Comparison of ENCODE assay signal across 1 cellular context in the genomic region with DNA sequence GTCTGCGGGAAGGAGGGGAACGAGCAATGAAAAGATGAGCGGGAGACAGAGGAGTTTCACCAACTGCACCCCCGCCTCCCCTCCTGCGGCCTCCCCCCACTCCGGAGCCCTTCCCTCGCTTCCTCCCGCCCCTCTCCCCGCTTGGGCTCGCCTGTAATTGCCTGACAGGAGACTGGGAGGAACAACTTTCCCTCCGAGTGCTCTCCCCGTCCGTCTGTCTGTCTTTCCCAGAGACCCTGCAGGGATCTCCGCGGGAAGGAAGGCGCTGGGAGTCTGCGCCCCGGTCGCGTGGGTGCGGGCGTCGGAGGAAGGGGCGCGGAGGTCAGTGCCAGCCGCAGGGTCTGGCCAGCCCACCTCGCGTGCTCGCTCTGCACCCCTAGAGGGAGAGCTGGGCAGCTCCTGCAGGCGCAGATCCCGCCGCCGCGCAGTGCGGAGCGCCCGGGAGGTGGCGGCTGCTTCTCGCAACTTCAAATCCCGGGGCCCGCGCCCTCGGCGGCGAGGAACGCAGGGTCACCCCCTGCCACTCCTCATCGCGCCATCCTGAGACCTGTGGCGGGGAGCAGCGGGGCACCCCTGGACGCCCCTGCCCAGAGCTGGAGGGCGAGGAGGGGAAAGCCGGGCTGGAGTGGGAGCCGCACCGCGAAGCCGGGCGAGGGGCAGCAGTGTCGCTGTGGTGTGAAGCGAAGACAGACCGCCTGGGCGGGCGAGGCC.
TF ChIP-seq lines count a peak whose summit lies in the region.

No MANE protein-coding gene starts in this region.

TF ChIP-seq in HEK293, 187 proteins besides CTCF, POLR2A, EP300 and RAD21 (continued from another document and continues in another):
- TF ChIP-seq ZNF391 (tag by site-specific recombination; IDR thresholded peaks at IDR 0.05; ENCODE audit: borderline replicate concordance, low read depth) (0 out of 2 replicates have a peak, but pooled peaks have one; percentile 48), ZNF114 (tag by site-specific recombination; IDR thresholded peaks at IDR 0.05) (no peak), WT1 (tag by site-specific recombination; IDR thresholded peaks at IDR 0.05) (peak; percentile 80), SCRT1 (tag by site-specific recombination; IDR thresholded peaks at IDR 0.05; ENCODE audit: borderline replicate concordance) (no peak), ZNF791 (tag by site-specific recombination; IDR thresholded peaks at IDR 0.05) (no peak), ZNF768 (tag by site-specific recombination; IDR thresholded peaks at IDR 0.05) (no peak), GLIS1 (tag by site-specific recombination; IDR thresholded peaks at IDR 0.05) (peak; percentile 72), ZNF529 (tag by site-specific recombination; IDR thresholded peaks at IDR 0.05; ENCODE audit: insufficient replicate concordance) (no peak), ZBTB7A (tag by site-specific recombination; IDR thresholded peaks at IDR 0.05; ENCODE audit: low read depth) (peak; percentile 76), GLI4 (tag by site-specific recombination; IDR thresholded peaks at IDR 0.05) (no peak), ZNF16 (tag by site-specific recombination; IDR thresholded peaks at IDR 0.05; ENCODE audit: low read depth) (no peak), ZNF48 (tag by site-specific recombination; IDR thresholded peaks at IDR 0.05) (no peak), SP7 (tag by site-specific recombination; IDR thresholded peaks at IDR 0.05) (peak; percentile 79), ZFHX2 (tag by site-specific recombination; conservative IDR thresholded peaks at IDR 0.05) (peak; percentile 92), ZNF311 (tag by site-specific recombination; IDR thresholded peaks at IDR 0.05; ENCODE audit: borderline replicate concordance) (no peak), ZNF600 (tag by site-specific recombination; IDR thresholded peaks at IDR 0.05) (peak; percentile 97), ZSCAN30 (tag by site-specific recombination; IDR thresholded peaks at IDR 0.05) (0 out of 2 replicates have a peak, but pooled peaks have one; percentile 29), ZNF426 (tag by site-specific recombination; IDR thresholded peaks at IDR 0.05) (no peak), ZNF561 (tag by site-specific recombination; IDR thresholded peaks at IDR 0.05; ENCODE audit: borderline replicate concordance) (peak; percentile 49; the same call in 1 of the 2 replicates), ZNF350 (tag by site-specific recombination; IDR thresholded peaks at IDR 0.05) (no peak), KLF9 (tag by site-specific recombination; IDR thresholded peaks at IDR 0.05; ENCODE audit: low read depth) (peak; percentile 63), ZFP41 (tag by site-specific recombination; IDR thresholded peaks at IDR 0.05; ENCODE audit: borderline replicate concordance) (no peak), YY1 (tag by site-specific recombination; IDR thresholded peaks at IDR 0.05) (no peak; the same call in 1 of the 2 replicates), ZNF121 (tag by site-specific recombination; IDR thresholded peaks at IDR 0.05) (no peak), ZNF549 (tag by site-specific recombination; IDR thresholded peaks at IDR 0.05) (no peak), KLF1 (tag by site-specific recombination; IDR thresholded peaks at IDR 0.05) (no peak), ZNF404 (tag by site-specific recombination; IDR thresholded peaks at IDR 0.05) (no peak)
- TF ChIP-seq, protein P1, sequence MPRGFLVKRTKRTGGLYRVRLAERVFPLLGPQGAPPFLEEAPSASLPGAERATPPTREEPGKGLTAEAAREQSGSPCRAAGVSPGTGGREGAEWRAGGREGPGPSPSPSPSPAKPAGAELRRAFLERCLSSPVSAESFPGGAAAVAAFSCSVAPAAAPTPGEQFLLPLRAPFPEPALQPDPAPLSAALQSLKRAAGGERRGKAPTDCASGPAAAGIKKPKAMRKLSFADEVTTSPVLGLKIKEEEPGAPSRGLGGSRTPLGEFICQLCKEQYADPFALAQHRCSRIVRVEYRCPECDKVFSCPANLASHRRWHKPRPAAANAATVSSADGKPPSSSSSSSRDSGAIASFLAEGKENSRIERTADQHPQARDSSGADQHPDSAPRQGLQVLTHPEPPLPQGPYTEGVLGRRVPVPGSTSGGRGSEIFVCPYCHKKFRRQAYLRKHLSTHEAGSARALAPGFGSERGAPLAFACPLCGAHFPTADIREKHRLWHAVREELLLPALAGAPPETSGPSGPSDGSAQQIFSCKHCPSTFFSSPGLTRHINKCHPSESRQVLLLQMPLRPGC (tag by site-specific recombination; IDR thresholded peaks at IDR 0.05) = peak; percentile 59; the same call in 1 of the 2 replicates
- TF ChIP-seq, protein P2, sequence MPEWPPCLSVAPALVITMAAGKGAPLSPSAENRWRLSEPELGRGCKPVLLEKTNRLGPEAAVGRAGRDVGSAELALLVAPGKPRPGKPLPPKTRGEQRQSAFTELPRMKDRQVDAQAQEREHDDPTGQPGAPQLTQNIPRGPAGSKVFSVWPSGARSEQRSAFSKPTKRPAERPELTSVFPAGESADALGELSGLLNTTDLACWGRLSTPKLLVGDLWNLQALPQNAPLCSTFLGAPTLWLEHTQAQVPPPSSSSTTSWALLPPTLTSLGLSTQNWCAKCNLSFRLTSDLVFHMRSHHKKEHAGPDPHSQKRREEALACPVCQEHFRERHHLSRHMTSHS (tag by site-specific recombination; IDR thresholded peaks at IDR 0.05) = no peak
- TF ChIP-seq, protein P3, sequence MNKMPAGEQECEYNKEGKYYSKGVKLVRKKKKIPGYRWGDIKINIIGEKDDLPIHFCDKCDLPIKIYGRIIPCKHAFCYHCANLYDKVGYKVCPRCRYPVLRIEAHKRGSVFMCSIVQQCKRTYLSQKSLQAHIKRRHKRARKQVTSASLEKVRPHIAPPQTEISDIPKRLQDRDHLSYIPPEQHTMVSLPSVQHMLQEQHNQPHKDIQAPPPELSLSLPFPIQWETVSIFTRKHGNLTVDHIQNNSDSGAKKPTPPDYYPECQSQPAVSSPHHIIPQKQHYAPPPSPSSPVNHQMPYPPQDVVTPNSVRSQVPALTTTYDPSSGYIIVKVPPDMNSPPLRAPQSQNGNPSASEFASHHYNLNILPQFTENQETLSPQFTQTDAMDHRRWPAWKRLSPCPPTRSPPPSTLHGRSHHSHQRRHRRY (tag by site-specific recombination; IDR thresholded peaks at IDR 0.05) = no peak
- TF ChIP-seq, protein P4, sequence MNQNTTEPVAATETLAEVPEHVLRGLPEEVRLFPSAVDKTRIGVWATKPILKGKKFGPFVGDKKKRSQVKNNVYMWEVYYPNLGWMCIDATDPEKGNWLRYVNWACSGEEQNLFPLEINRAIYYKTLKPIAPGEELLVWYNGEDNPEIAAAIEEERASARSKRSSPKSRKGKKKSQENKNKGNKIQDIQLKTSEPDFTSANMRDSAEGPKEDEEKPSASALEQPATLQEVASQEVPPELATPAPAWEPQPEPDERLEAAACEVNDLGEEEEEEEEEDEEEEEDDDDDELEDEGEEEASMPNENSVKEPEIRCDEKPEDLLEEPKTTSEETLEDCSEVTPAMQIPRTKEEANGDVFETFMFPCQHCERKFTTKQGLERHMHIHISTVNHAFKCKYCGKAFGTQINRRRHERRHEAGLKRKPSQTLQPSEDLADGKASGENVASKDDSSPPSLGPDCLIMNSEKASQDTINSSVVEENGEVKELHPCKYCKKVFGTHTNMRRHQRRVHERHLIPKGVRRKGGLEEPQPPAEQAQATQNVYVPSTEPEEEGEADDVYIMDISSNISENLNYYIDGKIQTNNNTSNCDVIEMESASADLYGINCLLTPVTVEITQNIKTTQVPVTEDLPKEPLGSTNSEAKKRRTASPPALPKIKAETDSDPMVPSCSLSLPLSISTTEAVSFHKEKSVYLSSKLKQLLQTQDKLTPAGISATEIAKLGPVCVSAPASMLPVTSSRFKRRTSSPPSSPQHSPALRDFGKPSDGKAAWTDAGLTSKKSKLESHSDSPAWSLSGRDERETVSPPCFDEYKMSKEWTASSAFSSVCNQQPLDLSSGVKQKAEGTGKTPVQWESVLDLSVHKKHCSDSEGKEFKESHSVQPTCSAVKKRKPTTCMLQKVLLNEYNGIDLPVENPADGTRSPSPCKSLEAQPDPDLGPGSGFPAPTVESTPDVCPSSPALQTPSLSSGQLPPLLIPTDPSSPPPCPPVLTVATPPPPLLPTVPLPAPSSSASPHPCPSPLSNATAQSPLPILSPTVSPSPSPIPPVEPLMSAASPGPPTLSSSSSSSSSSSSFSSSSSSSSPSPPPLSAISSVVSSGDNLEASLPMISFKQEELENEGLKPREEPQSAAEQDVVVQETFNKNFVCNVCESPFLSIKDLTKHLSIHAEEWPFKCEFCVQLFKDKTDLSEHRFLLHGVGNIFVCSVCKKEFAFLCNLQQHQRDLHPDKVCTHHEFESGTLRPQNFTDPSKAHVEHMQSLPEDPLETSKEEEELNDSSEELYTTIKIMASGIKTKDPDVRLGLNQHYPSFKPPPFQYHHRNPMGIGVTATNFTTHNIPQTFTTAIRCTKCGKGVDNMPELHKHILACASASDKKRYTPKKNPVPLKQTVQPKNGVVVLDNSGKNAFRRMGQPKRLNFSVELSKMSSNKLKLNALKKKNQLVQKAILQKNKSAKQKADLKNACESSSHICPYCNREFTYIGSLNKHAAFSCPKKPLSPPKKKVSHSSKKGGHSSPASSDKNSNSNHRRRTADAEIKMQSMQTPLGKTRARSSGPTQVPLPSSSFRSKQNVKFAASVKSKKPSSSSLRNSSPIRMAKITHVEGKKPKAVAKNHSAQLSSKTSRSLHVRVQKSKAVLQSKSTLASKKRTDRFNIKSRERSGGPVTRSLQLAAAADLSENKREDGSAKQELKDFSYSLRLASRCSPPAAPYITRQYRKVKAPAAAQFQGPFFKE (tag by site-specific recombination; IDR thresholded peaks at IDR 0.05; ENCODE audit: borderline replicate concordance) = no peak
- TF ChIP-seq, protein P5, sequence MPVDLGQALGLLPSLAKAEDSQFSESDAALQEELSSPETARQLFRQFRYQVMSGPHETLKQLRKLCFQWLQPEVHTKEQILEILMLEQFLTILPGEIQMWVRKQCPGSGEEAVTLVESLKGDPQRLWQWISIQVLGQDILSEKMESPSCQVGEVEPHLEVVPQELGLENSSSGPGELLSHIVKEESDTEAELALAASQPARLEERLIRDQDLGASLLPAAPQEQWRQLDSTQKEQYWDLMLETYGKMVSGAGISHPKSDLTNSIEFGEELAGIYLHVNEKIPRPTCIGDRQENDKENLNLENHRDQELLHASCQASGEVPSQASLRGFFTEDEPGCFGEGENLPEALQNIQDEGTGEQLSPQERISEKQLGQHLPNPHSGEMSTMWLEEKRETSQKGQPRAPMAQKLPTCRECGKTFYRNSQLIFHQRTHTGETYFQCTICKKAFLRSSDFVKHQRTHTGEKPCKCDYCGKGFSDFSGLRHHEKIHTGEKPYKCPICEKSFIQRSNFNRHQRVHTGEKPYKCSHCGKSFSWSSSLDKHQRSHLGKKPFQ (tag by site-specific recombination; IDR thresholded peaks at IDR 0.05) = peak; percentile 78
- TF ChIP-seq, protein P6, sequence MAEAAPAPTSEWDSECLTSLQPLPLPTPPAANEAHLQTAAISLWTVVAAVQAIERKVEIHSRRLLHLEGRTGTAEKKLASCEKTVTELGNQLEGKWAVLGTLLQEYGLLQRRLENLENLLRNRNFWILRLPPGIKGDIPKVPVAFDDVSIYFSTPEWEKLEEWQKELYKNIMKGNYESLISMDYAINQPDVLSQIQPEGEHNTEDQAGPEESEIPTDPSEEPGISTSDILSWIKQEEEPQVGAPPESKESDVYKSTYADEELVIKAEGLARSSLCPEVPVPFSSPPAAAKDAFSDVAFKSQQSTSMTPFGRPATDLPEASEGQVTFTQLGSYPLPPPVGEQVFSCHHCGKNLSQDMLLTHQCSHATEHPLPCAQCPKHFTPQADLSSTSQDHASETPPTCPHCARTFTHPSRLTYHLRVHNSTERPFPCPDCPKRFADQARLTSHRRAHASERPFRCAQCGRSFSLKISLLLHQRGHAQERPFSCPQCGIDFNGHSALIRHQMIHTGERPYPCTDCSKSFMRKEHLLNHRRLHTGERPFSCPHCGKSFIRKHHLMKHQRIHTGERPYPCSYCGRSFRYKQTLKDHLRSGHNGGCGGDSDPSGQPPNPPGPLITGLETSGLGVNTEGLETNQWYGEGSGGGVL (tag by site-specific recombination; IDR thresholded peaks at IDR 0.05) = peak; percentile 96
- TF ChIP-seq, protein P7, sequence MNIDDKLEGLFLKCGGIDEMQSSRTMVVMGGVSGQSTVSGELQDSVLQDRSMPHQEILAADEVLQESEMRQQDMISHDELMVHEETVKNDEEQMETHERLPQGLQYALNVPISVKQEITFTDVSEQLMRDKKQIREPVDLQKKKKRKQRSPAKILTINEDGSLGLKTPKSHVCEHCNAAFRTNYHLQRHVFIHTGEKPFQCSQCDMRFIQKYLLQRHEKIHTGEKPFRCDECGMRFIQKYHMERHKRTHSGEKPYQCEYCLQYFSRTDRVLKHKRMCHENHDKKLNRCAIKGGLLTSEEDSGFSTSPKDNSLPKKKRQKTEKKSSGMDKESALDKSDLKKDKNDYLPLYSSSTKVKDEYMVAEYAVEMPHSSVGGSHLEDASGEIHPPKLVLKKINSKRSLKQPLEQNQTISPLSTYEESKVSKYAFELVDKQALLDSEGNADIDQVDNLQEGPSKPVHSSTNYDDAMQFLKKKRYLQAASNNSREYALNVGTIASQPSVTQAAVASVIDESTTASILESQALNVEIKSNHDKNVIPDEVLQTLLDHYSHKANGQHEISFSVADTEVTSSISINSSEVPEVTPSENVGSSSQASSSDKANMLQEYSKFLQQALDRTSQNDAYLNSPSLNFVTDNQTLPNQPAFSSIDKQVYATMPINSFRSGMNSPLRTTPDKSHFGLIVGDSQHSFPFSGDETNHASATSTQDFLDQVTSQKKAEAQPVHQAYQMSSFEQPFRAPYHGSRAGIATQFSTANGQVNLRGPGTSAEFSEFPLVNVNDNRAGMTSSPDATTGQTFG (tag by site-specific recombination; IDR thresholded peaks at IDR 0.05; ENCODE audit: borderline replicate concordance) = no peak
- TF ChIP-seq, protein P8, sequence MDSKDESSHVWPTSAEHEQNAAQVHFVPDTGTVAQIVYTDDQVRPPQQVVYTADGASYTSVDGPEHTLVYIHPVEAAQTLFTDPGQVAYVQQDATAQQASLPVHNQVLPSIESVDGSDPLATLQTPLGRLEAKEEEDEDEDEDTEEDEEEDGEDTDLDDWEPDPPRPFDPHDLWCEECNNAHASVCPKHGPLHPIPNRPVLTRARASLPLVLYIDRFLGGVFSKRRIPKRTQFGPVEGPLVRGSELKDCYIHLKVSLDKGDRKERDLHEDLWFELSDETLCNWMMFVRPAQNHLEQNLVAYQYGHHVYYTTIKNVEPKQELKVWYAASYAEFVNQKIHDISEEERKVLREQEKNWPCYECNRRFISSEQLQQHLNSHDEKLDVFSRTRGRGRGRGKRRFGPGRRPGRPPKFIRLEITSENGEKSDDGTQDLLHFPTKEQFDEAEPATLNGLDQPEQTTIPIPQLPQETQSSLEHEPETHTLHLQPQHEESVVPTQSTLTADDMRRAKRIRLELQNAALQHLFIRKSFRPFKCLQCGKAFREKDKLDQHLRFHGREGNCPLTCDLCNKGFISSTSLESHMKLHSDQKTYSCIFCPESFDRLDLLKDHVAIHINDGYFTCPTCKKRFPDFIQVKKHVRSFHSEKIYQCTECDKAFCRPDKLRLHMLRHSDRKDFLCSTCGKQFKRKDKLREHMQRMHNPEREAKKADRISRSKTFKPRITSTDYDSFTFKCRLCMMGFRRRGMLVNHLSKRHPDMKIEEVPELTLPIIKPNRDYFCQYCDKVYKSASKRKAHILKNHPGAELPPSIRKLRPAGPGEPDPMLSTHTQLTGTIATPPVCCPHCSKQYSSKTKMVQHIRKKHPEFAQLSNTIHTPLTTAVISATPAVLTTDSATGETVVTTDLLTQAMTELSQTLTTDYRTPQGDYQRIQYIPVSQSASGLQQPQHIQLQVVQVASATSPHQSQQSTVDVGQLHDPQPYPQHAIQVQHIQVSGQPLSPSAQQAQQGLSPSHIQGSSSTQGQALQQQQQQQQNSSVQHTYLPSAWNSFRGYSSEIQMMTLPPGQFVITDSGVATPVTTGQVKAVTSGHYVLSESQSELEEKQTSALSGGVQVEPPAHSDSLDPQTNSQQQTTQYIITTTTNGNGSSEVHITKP (tag by site-specific recombination; IDR thresholded peaks at IDR 0.05) = peak; percentile 96
- TF ChIP-seq, protein P9, sequence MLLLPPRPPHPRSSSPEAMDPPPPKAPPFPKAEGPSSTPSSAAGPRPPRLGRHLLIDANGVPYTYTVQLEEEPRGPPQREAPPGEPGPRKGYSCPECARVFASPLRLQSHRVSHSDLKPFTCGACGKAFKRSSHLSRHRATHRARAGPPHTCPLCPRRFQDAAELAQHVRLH (tag by site-specific recombination; IDR thresholded peaks at IDR 0.05) = no peak
